ENCODE assay signal across 1 cellular context in the genomic region with DNA sequence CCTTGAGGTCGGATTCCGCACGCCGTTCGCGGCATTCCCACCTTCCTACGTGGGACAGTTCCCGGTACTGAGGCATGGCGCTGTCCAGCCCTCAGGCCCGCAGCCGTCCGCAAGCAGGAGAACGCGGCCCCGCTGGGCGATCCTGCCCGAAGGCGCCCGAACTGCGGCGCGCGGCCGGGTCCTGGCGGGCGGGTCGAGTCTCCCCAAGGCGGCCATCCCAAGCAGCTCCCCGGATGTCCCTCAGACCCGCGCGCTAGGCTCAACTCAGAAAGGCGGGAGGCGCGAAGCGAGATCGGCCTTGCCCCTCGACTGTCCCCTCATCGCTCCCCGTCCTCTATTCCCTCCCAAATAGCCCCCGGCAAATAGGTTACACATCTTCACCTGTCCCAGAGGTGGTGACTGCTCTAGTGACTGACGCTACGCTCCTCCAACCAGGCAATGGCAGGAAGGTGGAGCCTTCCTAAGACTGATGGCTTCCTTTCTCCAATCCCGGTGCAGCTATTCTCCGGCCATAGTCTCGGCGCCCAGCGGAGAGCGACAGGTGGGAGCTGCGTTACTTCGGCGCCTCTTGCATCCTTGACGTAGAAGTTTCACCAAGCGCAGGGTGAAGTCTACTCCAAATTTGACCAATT.
TF ChIP-seq lines count a peak whose summit lies in the region.

No MANE protein-coding gene starts in this region.

TF ChIP-seq in H1, 55 proteins besides CTCF, POLR2A, EP300 and RAD21 (continued from another document):
- peak; percentile 34; the same call in 1 of the 2 replicates for TF ChIP-seq SP1 (IDR thresholded peaks at IDR 0.05; ENCODE audit: low read depth, low read length)
- no peak for TF ChIP-seq EGR1 (IDR thresholded peaks at IDR 0.05; ENCODE audit: borderline replicate concordance, low read depth, low read length)
- TF ChIP-seq CREB1 (IDR thresholded peaks at IDR 0.05), result no peak
- no peak; the same call in 1 of the 2 replicates for TF ChIP-seq SP2 (IDR thresholded peaks at IDR 0.05; ENCODE audit: low read length)
- peak; percentile 51 for TF ChIP-seq PHF8 (conservative IDR thresholded peaks at IDR 0.05; ENCODE audit: low read depth, low read length)
- TF ChIP-seq, protein P1, sequence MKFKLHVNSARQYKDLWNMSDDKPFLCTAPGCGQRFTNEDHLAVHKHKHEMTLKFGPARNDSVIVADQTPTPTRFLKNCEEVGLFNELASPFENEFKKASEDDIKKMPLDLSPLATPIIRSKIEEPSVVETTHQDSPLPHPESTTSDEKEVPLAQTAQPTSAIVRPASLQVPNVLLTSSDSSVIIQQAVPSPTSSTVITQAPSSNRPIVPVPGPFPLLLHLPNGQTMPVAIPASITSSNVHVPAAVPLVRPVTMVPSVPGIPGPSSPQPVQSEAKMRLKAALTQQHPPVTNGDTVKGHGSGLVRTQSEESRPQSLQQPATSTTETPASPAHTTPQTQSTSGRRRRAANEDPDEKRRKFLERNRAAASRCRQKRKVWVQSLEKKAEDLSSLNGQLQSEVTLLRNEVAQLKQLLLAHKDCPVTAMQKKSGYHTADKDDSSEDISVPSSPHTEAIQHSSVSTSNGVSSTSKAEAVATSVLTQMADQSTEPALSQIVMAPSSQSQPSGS (IDR thresholded peaks at IDR 0.05; ENCODE audit: low read length), result 0 out of 2 replicates have a peak, but pooled peaks have one; percentile 74
- no peak for TF ChIP-seq NANOG (IDR thresholded peaks at IDR 0.05; ENCODE audit: insufficient read depth, low read depth, low read length, poor library complexity, severe bottlenecking)
- TF ChIP-seq TAF1 (IDR thresholded peaks at IDR 0.05; ENCODE audit: low read depth, low read length), result peak; percentile 83
- TF ChIP-seq CEBPB (IDR thresholded peaks at IDR 0.05; ENCODE audit: low read depth, low read length), result no peak
- TF ChIP-seq RNF2 (IDR thresholded peaks at IDR 0.05; ENCODE audit: borderline replicate concordance, low read depth, low read length, missing control alignments, poor library complexity, severe bottlenecking), result no peak
- no peak for TF ChIP-seq ATF3 (IDR thresholded peaks at IDR 0.05; ENCODE audit: insufficient read depth, low read depth, low read length)
- TF ChIP-seq HDAC6 (IDR thresholded peaks at IDR 0.05; ENCODE audit: low read depth, low read length), result no peak
- TF ChIP-seq GABPA (IDR thresholded peaks at IDR 0.05; ENCODE audit: borderline replicate concordance, insufficient read depth, low read length), result no peak
- TF ChIP-seq SRF (IDR thresholded peaks at IDR 0.05; ENCODE audit: low read depth, low read length), result no peak
- TF ChIP-seq BRCA1 (IDR thresholded peaks at IDR 0.05; ENCODE audit: low read depth, low read length), result no peak
- peak; percentile 44 for TF ChIP-seq TAF7 (optimal IDR thresholded peaks at IDR 0.05; ENCODE audit: borderline replicate concordance, low read depth, low read length)
- TF ChIP-seq, protein P2, sequence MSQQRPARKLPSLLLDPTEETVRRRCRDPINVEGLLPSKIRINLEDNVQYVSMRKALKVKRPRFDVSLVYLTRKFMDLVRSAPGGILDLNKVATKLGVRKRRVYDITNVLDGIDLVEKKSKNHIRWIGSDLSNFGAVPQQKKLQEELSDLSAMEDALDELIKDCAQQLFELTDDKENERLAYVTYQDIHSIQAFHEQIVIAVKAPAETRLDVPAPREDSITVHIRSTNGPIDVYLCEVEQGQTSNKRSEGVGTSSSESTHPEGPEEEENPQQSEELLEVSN (IDR thresholded peaks at IDR 0.05), result peak; percentile 90
- peak; percentile 87; the same call in 1 of the 2 replicates for TF ChIP-seq POLR2AphosphoS5 (IDR thresholded peaks at IDR 0.05; ENCODE audit: low read depth, low read length)
- no peak for TF ChIP-seq GTF2F1 (IDR thresholded peaks at IDR 0.05; ENCODE audit: borderline replicate concordance, low read depth, low read length)
- TF ChIP-seq BCL11A (IDR thresholded peaks at IDR 0.05; ENCODE audit: low read depth in 2 of 2, low read length in 2 of 2), result no peak
- no peak for TF ChIP-seq FOSL1 (IDR thresholded peaks at IDR 0.05; ENCODE audit: insufficient read depth, low read depth, low read length)
- TF ChIP-seq RXRA (IDR thresholded peaks at IDR 0.05; ENCODE audit: insufficient read depth, low read depth, low read length), result no peak
- peak; percentile 87 to 99 for TF ChIP-seq HDAC2 (IDR thresholded peaks at IDR 0.05; ENCODE audit: borderline replicate concordance in 1 of 2, low read depth in 2 of 2, low read length in 2 of 2)
- no peak for TF ChIP-seq CBX5 (IDR thresholded peaks at IDR 0.05; ENCODE audit: low read depth, low read length)
- TF ChIP-seq, protein P3, sequence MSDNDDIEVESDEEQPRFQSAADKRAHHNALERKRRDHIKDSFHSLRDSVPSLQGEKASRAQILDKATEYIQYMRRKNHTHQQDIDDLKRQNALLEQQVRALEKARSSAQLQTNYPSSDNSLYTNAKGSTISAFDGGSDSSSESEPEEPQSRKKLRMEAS (IDR thresholded peaks at IDR 0.05), result peak; percentile 86
- TF ChIP-seq SIX5 (IDR thresholded peaks at IDR 0.05; ENCODE audit: low read depth, low read length), result no peak
- TF ChIP-seq USF2 (IDR thresholded peaks at IDR 0.05; ENCODE audit: low read length), result no peak
- TF ChIP-seq CTBP2 (IDR thresholded peaks at IDR 0.05; ENCODE audit: borderline replicate concordance, insufficient read depth, insufficient read length, low read length), result no peak
- no peak for TF ChIP-seq CHD2 (IDR thresholded peaks at IDR 0.05; ENCODE audit: low read length)
- TF ChIP-seq POU5F1 (IDR thresholded peaks at IDR 0.05; ENCODE audit: low read depth, low read length), result no peak
- no peak for TF ChIP-seq CBX8 (IDR thresholded peaks at IDR 0.05; ENCODE audit: borderline replicate concordance, low read depth, low read length)
- peak; percentile 80 for TF ChIP-seq TEAD4 (IDR thresholded peaks at IDR 0.05; ENCODE audit: low read depth, low read length)
- TF ChIP-seq EZH2 (IDR thresholded peaks at IDR 0.05; ENCODE audit: low read depth, low read length, severe bottlenecking), result no peak
- peak; percentile 67 for TF ChIP-seq KDM4A (IDR thresholded peaks at IDR 0.05; ENCODE audit: low read depth, low read length, severe bottlenecking)
- peak; percentile 61; the same call in 1 of the 2 replicates for TF ChIP-seq BACH1 (IDR thresholded peaks at IDR 0.05; ENCODE audit: low read length)
- TF ChIP-seq NRF1 (IDR thresholded peaks at IDR 0.05; ENCODE audit: low read depth, low read length), result no peak
- peak; percentile 98 for TF ChIP-seq SAP30 (IDR thresholded peaks at IDR 0.05; ENCODE audit: insufficient read depth, insufficient replicate concordance, low read length)
- TF ChIP-seq SIN3A (conservative IDR thresholded peaks at IDR 0.05 in 1 of 2, IDR thresholded peaks at IDR 0.05 in 1 of 2; ENCODE audit: low read depth in 1 of 2, low read length in 2 of 2), result peak; percentile 99
- no peak for TF ChIP-seq SIRT6 (IDR thresholded peaks at IDR 0.05; ENCODE audit: low read length)
- TF ChIP-seq, protein P4, sequence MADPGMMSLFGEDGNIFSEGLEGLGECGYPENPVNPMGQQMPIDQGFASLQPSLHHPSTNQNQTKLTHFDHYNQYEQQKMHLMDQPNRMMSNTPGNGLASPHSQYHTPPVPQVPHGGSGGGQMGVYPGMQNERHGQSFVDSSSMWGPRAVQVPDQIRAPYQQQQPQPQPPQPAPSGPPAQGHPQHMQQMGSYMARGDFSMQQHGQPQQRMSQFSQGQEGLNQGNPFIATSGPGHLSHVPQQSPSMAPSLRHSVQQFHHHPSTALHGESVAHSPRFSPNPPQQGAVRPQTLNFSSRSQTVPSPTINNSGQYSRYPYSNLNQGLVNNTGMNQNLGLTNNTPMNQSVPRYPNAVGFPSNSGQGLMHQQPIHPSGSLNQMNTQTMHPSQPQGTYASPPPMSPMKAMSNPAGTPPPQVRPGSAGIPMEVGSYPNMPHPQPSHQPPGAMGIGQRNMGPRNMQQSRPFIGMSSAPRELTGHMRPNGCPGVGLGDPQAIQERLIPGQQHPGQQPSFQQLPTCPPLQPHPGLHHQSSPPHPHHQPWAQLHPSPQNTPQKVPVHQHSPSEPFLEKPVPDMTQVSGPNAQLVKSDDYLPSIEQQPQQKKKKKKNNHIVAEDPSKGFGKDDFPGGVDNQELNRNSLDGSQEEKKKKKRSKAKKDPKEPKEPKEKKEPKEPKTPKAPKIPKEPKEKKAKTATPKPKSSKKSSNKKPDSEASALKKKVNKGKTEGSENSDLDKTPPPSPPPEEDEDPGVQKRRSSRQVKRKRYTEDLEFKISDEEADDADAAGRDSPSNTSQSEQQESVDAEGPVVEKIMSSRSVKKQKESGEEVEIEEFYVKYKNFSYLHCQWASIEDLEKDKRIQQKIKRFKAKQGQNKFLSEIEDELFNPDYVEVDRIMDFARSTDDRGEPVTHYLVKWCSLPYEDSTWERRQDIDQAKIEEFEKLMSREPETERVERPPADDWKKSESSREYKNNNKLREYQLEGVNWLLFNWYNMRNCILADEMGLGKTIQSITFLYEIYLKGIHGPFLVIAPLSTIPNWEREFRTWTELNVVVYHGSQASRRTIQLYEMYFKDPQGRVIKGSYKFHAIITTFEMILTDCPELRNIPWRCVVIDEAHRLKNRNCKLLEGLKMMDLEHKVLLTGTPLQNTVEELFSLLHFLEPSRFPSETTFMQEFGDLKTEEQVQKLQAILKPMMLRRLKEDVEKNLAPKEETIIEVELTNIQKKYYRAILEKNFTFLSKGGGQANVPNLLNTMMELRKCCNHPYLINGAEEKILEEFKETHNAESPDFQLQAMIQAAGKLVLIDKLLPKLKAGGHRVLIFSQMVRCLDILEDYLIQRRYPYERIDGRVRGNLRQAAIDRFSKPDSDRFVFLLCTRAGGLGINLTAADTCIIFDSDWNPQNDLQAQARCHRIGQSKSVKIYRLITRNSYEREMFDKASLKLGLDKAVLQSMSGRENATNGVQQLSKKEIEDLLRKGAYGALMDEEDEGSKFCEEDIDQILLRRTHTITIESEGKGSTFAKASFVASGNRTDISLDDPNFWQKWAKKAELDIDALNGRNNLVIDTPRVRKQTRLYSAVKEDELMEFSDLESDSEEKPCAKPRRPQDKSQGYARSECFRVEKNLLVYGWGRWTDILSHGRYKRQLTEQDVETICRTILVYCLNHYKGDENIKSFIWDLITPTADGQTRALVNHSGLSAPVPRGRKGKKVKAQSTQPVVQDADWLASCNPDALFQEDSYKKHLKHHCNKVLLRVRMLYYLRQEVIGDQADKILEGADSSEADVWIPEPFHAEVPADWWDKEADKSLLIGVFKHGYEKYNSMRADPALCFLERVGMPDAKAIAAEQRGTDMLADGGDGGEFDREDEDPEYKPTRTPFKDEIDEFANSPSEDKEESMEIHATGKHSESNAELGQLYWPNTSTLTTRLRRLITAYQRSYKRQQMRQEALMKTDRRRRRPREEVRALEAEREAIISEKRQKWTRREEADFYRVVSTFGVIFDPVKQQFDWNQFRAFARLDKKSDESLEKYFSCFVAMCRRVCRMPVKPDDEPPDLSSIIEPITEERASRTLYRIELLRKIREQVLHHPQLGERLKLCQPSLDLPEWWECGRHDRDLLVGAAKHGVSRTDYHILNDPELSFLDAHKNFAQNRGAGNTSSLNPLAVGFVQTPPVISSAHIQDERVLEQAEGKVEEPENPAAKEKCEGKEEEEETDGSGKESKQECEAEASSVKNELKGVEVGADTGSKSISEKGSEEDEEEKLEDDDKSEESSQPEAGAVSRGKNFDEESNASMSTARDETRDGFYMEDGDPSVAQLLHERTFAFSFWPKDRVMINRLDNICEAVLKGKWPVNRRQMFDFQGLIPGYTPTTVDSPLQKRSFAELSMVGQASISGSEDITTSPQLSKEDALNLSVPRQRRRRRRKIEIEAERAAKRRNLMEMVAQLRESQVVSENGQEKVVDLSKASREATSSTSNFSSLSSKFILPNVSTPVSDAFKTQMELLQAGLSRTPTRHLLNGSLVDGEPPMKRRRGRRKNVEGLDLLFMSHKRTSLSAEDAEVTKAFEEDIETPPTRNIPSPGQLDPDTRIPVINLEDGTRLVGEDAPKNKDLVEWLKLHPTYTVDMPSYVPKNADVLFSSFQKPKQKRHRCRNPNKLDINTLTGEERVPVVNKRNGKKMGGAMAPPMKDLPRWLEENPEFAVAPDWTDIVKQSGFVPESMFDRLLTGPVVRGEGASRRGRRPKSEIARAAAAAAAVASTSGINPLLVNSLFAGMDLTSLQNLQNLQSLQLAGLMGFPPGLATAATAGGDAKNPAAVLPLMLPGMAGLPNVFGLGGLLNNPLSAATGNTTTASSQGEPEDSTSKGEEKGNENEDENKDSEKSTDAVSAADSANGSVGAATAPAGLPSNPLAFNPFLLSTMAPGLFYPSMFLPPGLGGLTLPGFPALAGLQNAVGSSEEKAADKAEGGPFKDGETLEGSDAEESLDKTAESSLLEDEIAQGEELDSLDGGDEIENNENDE (IDR thresholded peaks at IDR 0.05; ENCODE audit: insufficient replicate concordance, low read length), result no peak
- TF ChIP-seq RFX5 (IDR thresholded peaks at IDR 0.05; ENCODE audit: borderline replicate concordance, low read depth, low read length), result no peak
- no peak for TF ChIP-seq KDM1A (IDR thresholded peaks at IDR 0.05; ENCODE audit: borderline replicate concordance, low read length)
- TF ChIP-seq TBP (IDR thresholded peaks at IDR 0.05; ENCODE audit: low read depth, low read length), result peak; percentile 71
- TF ChIP-seq KDM5A (IDR thresholded peaks at IDR 0.05; ENCODE audit: low read length), result no peak
- no peak for TF ChIP-seq ZNF274 (IDR thresholded peaks at IDR 0.05; ENCODE audit: borderline replicate concordance, extremely low read depth, low read length)
- TF ChIP-seq RBBP5 (IDR thresholded peaks at IDR 0.05; ENCODE audit: borderline replicate concordance, low read depth, low read length), result no peak; the same call in 1 of the 2 replicates
- peak; percentile 68 for TF ChIP-seq ASH2L (IDR thresholded peaks at IDR 0.05; ENCODE audit: low read length)
- TF ChIP-seq CHD1 (IDR thresholded peaks at IDR 0.05; ENCODE audit: low read depth, low read length), result no peak
